Comparison of ENCODE assay signal across 1 cellular context in the genomic region with DNA sequence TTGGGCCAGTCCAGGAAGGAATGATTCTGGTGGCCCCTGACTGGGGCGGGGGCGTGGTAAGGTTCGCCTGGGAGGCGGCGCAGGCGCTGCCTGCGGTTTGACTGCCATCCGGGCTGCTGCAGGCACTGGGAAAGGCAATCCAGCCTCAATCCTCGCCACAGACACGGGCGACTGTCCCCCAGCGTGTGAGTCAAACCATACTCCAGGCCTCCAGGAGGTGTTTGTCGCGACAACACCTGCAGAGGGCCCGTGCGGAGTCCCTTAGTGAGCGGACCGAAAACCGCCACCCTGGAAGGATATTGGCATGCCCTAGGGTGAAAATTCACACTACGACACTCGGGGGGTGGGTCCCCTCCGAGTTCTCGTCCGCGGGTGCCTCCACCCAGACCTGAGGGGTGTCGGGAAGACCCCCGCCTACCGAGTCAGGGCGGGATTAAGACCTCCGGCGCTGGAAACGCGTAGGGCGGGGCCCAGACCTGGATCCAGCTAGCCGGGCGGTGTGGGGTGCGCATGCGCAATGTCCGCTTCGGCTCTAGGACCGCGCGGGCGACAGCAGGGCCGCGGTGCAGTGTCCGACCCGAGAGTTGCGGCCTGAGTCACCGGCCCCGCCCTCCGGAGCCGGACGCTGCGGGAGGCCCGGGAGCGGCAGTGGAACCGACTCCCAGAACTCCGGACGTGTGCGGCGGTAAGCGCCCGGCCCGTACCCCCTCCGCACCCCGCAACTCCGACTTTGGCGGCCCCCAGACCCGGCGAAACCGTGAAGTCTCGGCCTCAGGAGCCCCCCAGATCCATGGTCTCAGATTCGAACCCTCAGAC.
TF ChIP-seq lines count a peak whose summit lies in the region.

TSS of gene CAPNS1 (plus strand) at position 594 of the 816 bp plus-strand sequence. CDS start 946 bp downstream, outside the sequence.

TF ChIP-seq in K562, 482 proteins besides CTCF, POLR2A, EP300 and RAD21 (continued from another document and continues in another):
- TF ChIP-seq, protein P1, sequence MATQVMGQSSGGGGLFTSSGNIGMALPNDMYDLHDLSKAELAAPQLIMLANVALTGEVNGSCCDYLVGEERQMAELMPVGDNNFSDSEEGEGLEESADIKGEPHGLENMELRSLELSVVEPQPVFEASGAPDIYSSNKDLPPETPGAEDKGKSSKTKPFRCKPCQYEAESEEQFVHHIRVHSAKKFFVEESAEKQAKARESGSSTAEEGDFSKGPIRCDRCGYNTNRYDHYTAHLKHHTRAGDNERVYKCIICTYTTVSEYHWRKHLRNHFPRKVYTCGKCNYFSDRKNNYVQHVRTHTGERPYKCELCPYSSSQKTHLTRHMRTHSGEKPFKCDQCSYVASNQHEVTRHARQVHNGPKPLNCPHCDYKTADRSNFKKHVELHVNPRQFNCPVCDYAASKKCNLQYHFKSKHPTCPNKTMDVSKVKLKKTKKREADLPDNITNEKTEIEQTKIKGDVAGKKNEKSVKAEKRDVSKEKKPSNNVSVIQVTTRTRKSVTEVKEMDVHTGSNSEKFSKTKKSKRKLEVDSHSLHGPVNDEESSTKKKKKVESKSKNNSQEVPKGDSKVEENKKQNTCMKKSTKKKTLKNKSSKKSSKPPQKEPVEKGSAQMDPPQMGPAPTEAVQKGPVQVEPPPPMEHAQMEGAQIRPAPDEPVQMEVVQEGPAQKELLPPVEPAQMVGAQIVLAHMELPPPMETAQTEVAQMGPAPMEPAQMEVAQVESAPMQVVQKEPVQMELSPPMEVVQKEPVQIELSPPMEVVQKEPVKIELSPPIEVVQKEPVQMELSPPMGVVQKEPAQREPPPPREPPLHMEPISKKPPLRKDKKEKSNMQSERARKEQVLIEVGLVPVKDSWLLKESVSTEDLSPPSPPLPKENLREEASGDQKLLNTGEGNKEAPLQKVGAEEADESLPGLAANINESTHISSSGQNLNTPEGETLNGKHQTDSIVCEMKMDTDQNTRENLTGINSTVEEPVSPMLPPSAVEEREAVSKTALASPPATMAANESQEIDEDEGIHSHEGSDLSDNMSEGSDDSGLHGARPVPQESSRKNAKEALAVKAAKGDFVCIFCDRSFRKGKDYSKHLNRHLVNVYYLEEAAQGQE (CRISPR knock-in tag; IDR thresholded peaks at IDR 0.05; ENCODE audit: low read depth) = 0 out of 2 replicates have a peak, but pooled peaks have one; percentile 17
- TF ChIP-seq NCOA4 (IDR thresholded peaks at IDR 0.05; ENCODE audit: partially characterized antibody) = no peak
- TF ChIP-seq RHOXF2B (CRISPR knock-in tag; conservative IDR thresholded peaks at IDR 0.05) = no peak
- TF ChIP-seq DIDO1 (tag; IDR thresholded peaks at IDR 0.05; ENCODE audit: low read depth) = no peak
- TF ChIP-seq SMAD1 (IDR thresholded peaks at IDR 0.05; ENCODE audit: low read depth, low read length, partially characterized antibody) = no peak
- TF ChIP-seq ZNF197 (CRISPR knock-in tag; IDR thresholded peaks at IDR 0.05; ENCODE audit: low read depth) = no peak
- TF ChIP-seq NFE2L1 (tag; IDR thresholded peaks at IDR 0.05; ENCODE audit: borderline replicate concordance, low read depth) = no peak
- peak; percentile 76 for TF ChIP-seq EP400 (IDR thresholded peaks at IDR 0.05)
- TF ChIP-seq USF1 (CRISPR knock-in tag; IDR thresholded peaks at IDR 0.05) = no peak
- TF ChIP-seq, protein P2, sequence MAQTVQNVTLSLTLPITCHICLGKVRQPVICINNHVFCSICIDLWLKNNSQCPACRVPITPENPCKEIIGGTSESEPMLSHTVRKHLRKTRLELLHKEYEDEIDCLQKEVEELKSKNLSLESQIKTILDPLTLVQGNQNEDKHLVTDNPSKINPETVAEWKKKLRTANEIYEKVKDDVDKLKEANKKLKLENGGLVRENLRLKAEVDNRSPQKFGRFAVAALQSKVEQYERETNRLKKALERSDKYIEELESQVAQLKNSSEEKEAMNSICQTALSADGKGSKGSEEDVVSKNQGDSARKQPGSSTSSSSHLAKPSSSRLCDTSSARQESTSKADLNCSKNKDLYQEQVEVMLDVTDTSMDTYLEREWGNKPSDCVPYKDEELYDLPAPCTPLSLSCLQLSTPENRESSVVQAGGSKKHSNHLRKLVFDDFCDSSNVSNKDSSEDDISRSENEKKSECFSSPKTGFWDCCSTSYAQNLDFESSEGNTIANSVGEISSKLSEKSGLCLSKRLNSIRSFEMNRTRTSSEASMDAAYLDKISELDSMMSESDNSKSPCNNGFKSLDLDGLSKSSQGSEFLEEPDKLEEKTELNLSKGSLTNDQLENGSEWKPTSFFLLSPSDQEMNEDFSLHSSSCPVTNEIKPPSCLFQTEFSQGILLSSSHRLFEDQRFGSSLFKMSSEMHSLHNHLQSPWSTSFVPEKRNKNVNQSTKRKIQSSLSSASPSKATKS (CRISPR knock-in tag; IDR thresholded peaks at IDR 0.05) = no peak
- peak; percentile 27; the same call in 1 of the 2 replicates for TF ChIP-seq SMARCE1 (IDR thresholded peaks at IDR 0.05)
- TF ChIP-seq JUND (IDR thresholded peaks at IDR 0.05; ENCODE audit: borderline replicate concordance, low read depth, low read length) = peak; percentile 92
- TF ChIP-seq JUND (tag; IDR thresholded peaks at IDR 0.05; ENCODE audit: borderline replicate concordance, low read depth, low read length) = peak; percentile 84; the same call in 1 of the 3 replicates
- no peak for TF ChIP-seq MECOM (CRISPR knock-in tag; IDR thresholded peaks at IDR 0.05)
- peak; percentile 38; the same call in 1 of the 2 replicates for TF ChIP-seq ZNF274 (IDR thresholded peaks at IDR 0.05; ENCODE audit: borderline replicate concordance, low read depth, low read length)
- peak; percentile 5 for TF ChIP-seq FOS (IDR thresholded peaks at IDR 0.05; ENCODE audit: extremely low read depth, insufficient read length)
- TF ChIP-seq GATAD2A (IDR thresholded peaks at IDR 0.05) = no peak
- no peak for TF ChIP-seq ZNF644 (tag; IDR thresholded peaks at IDR 0.05; ENCODE audit: low read depth)
- TF ChIP-seq MGA (IDR thresholded peaks at IDR 0.05) = peak; percentile 74
- TF ChIP-seq HDGF (IDR thresholded peaks at IDR 0.05) = no peak
- no peak for TF ChIP-seq DACH1 (IDR thresholded peaks at IDR 0.05; ENCODE audit: partially characterized antibody)
- no peak for TF ChIP-seq MED1 (CRISPR knock-in tag; IDR thresholded peaks at IDR 0.05; ENCODE audit: borderline replicate concordance)
- TF ChIP-seq ZKSCAN8 (CRISPR knock-in tag; IDR thresholded peaks at IDR 0.05) = no peak
- TF ChIP-seq, protein P3, sequence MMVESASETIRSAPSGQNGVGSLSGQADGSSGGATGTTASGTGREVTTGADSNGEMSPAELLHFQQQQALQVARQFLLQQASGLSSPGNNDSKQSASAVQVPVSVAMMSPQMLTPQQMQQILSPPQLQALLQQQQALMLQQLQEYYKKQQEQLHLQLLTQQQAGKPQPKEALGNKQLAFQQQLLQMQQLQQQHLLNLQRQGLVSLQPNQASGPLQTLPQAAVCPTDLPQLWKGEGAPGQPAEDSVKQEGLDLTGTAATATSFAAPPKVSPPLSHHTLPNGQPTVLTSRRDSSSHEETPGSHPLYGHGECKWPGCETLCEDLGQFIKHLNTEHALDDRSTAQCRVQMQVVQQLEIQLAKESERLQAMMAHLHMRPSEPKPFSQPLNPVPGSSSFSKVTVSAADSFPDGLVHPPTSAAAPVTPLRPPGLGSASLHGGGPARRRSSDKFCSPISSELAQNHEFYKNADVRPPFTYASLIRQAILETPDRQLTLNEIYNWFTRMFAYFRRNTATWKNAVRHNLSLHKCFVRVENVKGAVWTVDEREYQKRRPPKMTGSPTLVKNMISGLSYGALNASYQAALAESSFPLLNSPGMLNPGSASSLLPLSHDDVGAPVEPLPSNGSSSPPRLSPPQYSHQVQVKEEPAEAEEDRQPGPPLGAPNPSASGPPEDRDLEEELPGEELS (CRISPR knock-in tag; IDR thresholded peaks at IDR 0.05; ENCODE audit: borderline replicate concordance) = 0 out of 2 replicates have a peak, but pooled peaks have one; percentile 35
- TF ChIP-seq RFX1 (IDR thresholded peaks at IDR 0.05) = no peak
- TF ChIP-seq NR4A1 (CRISPR knock-in tag; IDR thresholded peaks at IDR 0.05) = no peak
- 0 out of 2 replicates have a peak, but pooled peaks have one; percentile 59 for TF ChIP-seq NR4A1 (tag; IDR thresholded peaks at IDR 0.05)
- peak; percentile 86 for TF ChIP-seq VEZF1 (CRISPR knock-in tag; IDR thresholded peaks at IDR 0.05)
- TF ChIP-seq ZEB2 (IDR thresholded peaks at IDR 0.05) = peak; percentile 89
- 0 out of 2 replicates have a peak, but pooled peaks have one; percentile 16 for TF ChIP-seq PHB2 (IDR thresholded peaks at IDR 0.05; ENCODE audit: low read depth)
- 0 out of 4 replicates have a peak, but pooled peaks have one; percentile 21 to 35 for TF ChIP-seq FOXK2 (conservative IDR thresholded peaks at IDR 0.05 in 1 of 2, IDR thresholded peaks at IDR 0.05 in 1 of 2; ENCODE audit: low read depth in 2 of 2)
- TF ChIP-seq RNF2 (IDR thresholded peaks at IDR 0.05) = peak; percentile 51; the same call in 1 of the 2 replicates
- TF ChIP-seq ZNF445 (CRISPR knock-in tag; IDR thresholded peaks at IDR 0.05; ENCODE audit: low read depth) = no peak; the same call in 1 of the 2 replicates
- TF ChIP-seq HDAC2 (IDR thresholded peaks at IDR 0.05) = peak; percentile 70; the same call in 1 of the 2 replicates
